ENCODE assay signal across 9 cellular contexts in genomic region chr4:153541426-153542096, GRCh38.
DNase-seq lines count a peak whose midpoint lies in the region; ATAC-seq, FAIRE-seq and TF ChIP-seq lines count a peak whose summit lies in the region.
"Had no signal": no experiment of that assay in that cellular context is flagged by ENCODE, and none has a peak within 500 bp of the region (broad histone marks: within the 10 kb centered on the region; RNA-seq: fewer than 3 reads in every experiment).

No MANE protein-coding gene starts in this region.

- 80 to 89% methylated on average over 7 of the region's 7 CpGs for WGBS in sigmoid colon, 2 donors
- 80 to 86% methylated on average over 6 to 7 of the region's 7 CpGs for WGBS in transverse colon (ENCODE audit: low coverage in 1 of 2), 2 donors
- 88 to 92% methylated on average over 7 of the region's 7 CpGs for WGBS in testis, 2 donors

- H3K27me3 Mint-ChIP-seq in astrocyte (ENCODE audit: low read depth, unreplicated experiment) = no peaks in the 10 kb centered on the region

- no peaks in the 10 kb centered on the region for H3K27me3 ChIP-seq in astrocyte (ENCODE audit: insufficient read depth, low read length)
- H3K27me3 ChIP-seq in sigmoid colon = no peaks in the 10 kb centered on the region
- no peaks in the 10 kb centered on the region for H3K27me3 ChIP-seq in transverse colon
- H3K27me3 ChIP-seq in testis = no peaks in the 10 kb centered on the region

- no peak for TF ChIP-seq POLR2A in sigmoid colon (IDR thresholded peaks at IDR 0.05)
- no peak for TF ChIP-seq POLR2A in transverse colon (IDR thresholded peaks at IDR 0.05)
- TF ChIP-seq POLR2A in testis (IDR thresholded peaks at IDR 0.05) = no peak

- peaks cover 5% of the 10 kb centered on the region for H3K36me3 Mint-ChIP-seq in astrocyte (ENCODE audit: low read depth, unreplicated experiment)

- DNase-seq in astrocyte (ENCODE audit: low read depth) = peak; percentile 97
- peak; percentile 19 for DNase-seq in retinal pigment epithelial cell (ENCODE audit: low read depth)
- DNase-seq in sigmoid colon = no peak
- DNase-seq in transverse colon = no peak
- no peak for DNase-seq in testis

- in situ Hi-C loops in transverse colon (cut with MboI; ENCODE audit: low pct_ligation_motif_present in 1 of 4, low pct_unique_long_range_greater_than_20kb in 1 of 4, low sequenced_read_pairs in 3 of 4) = no loop called here

- H3K4me3 ChIP-seq in astrocyte (ENCODE audit: insufficient read depth, low read depth, low read length) (no peak overlapping the region), retinal pigment epithelial cell (ENCODE audit: low read length) (no peak overlapping the region), sigmoid colon (no peak overlapping the region), transverse colon (no peak overlapping the region), testis (no peak overlapping the region)

- no peak overlapping the region for H2AFZ ChIP-seq in astrocyte (ENCODE audit: low read depth, low read length)

- intact Hi-C loops in sigmoid colon (cut with DNase I) = no loop called here
- intact Hi-C loops in transverse colon (cut with DNase I; ENCODE audit: low total_unique reads) = no loop called here
- intact Hi-C loops in testis (cut with DNase I; ENCODE audit: low total_unique reads) = no loop called here

- peaks cover 34% of the 10 kb centered on the region for H4K20me1 ChIP-seq in astrocyte (ENCODE audit: insufficient read depth, low read length)

- H3K27ac ChIP-seq in astrocyte (ENCODE audit: low read depth, low read length) (peak overlapping the region; percentile 12), sigmoid colon (no peak overlapping the region), transverse colon (no peak overlapping the region), testis (no peak overlapping the region)

- peaks cover 28% of the 10 kb centered on the region for H3K4me1 Mint-ChIP-seq in astrocyte (ENCODE audit: low read depth, unreplicated experiment)

- H3K36me3 ChIP-seq in astrocyte (ENCODE audit: insufficient read depth, low read length) = no peaks in the 10 kb centered on the region
- H3K36me3 ChIP-seq in sigmoid colon = no peaks in the 10 kb centered on the region
- no peaks in the 10 kb centered on the region for H3K36me3 ChIP-seq in transverse colon
- no peaks in the 10 kb centered on the region for H3K36me3 ChIP-seq in testis (ENCODE audit: low read depth, missing control alignments)

- TF ChIP-seq CTCF in astrocyte (IDR thresholded peaks at IDR 0.05; ENCODE audit: insufficient read depth, low read depth, low read length) (no peak), retinal pigment epithelial cell (conservative IDR thresholded peaks at IDR 0.05; ENCODE audit: low read depth, low read length) (no peak), sigmoid colon (IDR thresholded peaks at IDR 0.05) (no peak), transverse colon (IDR thresholded peaks at IDR 0.05) (no peak), testis (IDR thresholded peaks at IDR 0.05) (no peak)

- peak overlapping the region; percentile 29 for H3K4me3 Mint-ChIP-seq in astrocyte (ENCODE audit: unreplicated experiment)

- H3K27ac Mint-ChIP-seq in astrocyte (ENCODE audit: unreplicated experiment) = peak overlapping the region; percentile 73

- no peaks in the 10 kb centered on the region for H3K9me3 Mint-ChIP-seq in astrocyte (ENCODE audit: unreplicated experiment)

- H3K4me1 ChIP-seq in astrocyte (ENCODE audit: insufficient read depth, low read length) (peaks cover 17% of the 10 kb centered on the region), sigmoid colon (peaks cover 0 to 29% (median 14%) of the 10 kb centered on the region in 4 donors), transverse colon (peaks cover 0 to 15% (median 0%) of the 10 kb centered on the region in 4 donors), testis (peaks cover 11% of the 10 kb centered on the region)

- H3K9me3 ChIP-seq in astrocyte (ENCODE audit: insufficient read depth, low read depth, low read length) (no peaks in the 10 kb centered on the region), sigmoid colon (no peaks in the 10 kb centered on the region), transverse colon (no peaks in the 10 kb centered on the region), testis (no peaks in the 10 kb centered on the region)

- no peak overlapping the region for H3K9ac ChIP-seq in astrocyte (ENCODE audit: low read length)

- ATAC-seq in GM18867 (IDR thresholded peaks at IDR 0.05; ENCODE audit: unreplicated experiment) (peak; percentile 35), HG03565 (IDR thresholded peaks at IDR 0.05; ENCODE audit: unreplicated experiment) (peak; percentile 53), GM19467 (IDR thresholded peaks at IDR 0.05; ENCODE audit: unreplicated experiment) (no peak)
- ATAC-seq: HCT116 had no signal

- H3K4me2 ChIP-seq in astrocyte (ENCODE audit: low read length) = peak overlapping the region; percentile 45

- TF ChIP-seq EP300 in sigmoid colon (IDR thresholded peaks at IDR 0.05) (no peak), transverse colon (IDR thresholded peaks at IDR 0.05; ENCODE audit: low read depth) (no peak)

- peak; percentile 94 for FAIRE-seq in astrocyte (lab: Jason Lieb, UNC)

- H3K79me2 ChIP-seq in astrocyte (ENCODE audit: insufficient read depth, low read length) = no peaks in the 10 kb centered on the region

Comparison
In these comparisons a context has a peak if more than half of its experiments do, and no peak if none do; other contexts are left out.
1. DNase-seq: peak in astrocyte (single experiment) and retinal pigment epithelial cell (single experiment); none in sigmoid colon (single experiment), transverse colon (single experiment) and testis (single experiment).